In genomic region chr2:16508061-16508851, GRCh38 we compare ENCODE assay signal across 8 cellular contexts.
DNase-seq lines count a peak whose midpoint lies in the region; ATAC-seq and TF ChIP-seq lines count a peak whose summit lies in the region.

No MANE protein-coding gene starts in this region.

- TF ChIP-seq POLR2A in body of pancreas (IDR thresholded peaks at IDR 0.05) = no peak

- intact Hi-C loops in body of pancreas (cut with DNase I) = no loop called here

- H3K27ac ChIP-seq in body of pancreas = no peak overlapping the region

- ATAC-seq in body of pancreas (peak; percentile 91), GM21786 (IDR thresholded peaks at IDR 0.05; ENCODE audit: unreplicated experiment) (no peak)
- peak; percentile 34 for ATAC-seq in stimulated activated naive CD8-positive, alpha-beta T cell treated with anti-CD3 and anti-CD28 coated beads, Interleukin-15, Interleukin-2, amounts not matched to agents 100 U/mL and 50 U/mL, for 24 hours

- no peaks in the 10 kb centered on the region for H3K9me3 ChIP-seq in body of pancreas

- peak; percentile 62 to 79 (median 72) for TF ChIP-seq CTCF in body of pancreas (IDR thresholded peaks at IDR 0.05)

- 2 to 9% methylated on average over 9 to 57 of the region's 57 CpGs for WGBS in body of pancreas, 2 donors

- peaks cover 10% of the 10 kb centered on the region for H3K4me1 ChIP-seq in body of pancreas

- H3K4me3 ChIP-seq in body of pancreas = no peak overlapping the region

- peak; percentile 23 to 63 for DNase-seq in NCI-H524 (lab: John Stamatoyannopoulos, UW)
- DNase-seq in NCI-H524 treated with DMSO at 0.1 percent for 48 hours (lab: John Stamatoyannopoulos, UW) = no peak
- peak; percentile 3 for DNase-seq in NCI-H146 treated with DMSO at 0.1 percent for 48 hours (lab: John Stamatoyannopoulos, UW; ENCODE audit: unreplicated experiment)
- DNase-seq in body of pancreas = peak; percentile 54 to 69 (median 61)
- DNase-seq in iris pigment epithelial cell (ENCODE audit: low read depth) = peak; percentile 9
- DNase-seq in stimulated activated naive CD8-positive, alpha-beta T cell treated with anti-CD3 and anti-CD28 coated beads, Interleukin-15, Interleukin-2, amounts not matched to agents 100 U/mL and 50 U/mL, for 24 hours = peak; percentile 20
- no peak for DNase-seq in GM19238 (ENCODE audit: insufficient read length, low spot score)

- no peaks in the 10 kb centered on the region for H3K36me3 ChIP-seq in body of pancreas (replicated peaks in 1 of 2; ENCODE audit: insufficient read depth in 1 of 2, low read depth in 2 of 2)

- peaks cover 0 to 9% of the 10 kb centered on the region in 2 donors for H3K27me3 ChIP-seq in body of pancreas

Comparison
In these comparisons a context has a peak if more than half of its experiments do, and no peak if none do; other contexts are left out.
1. DNase-seq: peak in NCI-H524 (2 of 2), NCI-H146 treated with DMSO at 0.1 percent for 48 hours (single experiment), body of pancreas (4 of 4), iris pigment epithelial cell (single experiment) and stimulated activated naive CD8-positive, alpha-beta T cell treated with anti-CD3 and anti-CD28 coated beads, Interleukin-15, Interleukin-2, amounts not matched to agents 100 U/mL and 50 U/mL, for 24 hours (single experiment); none in NCI-H524 treated with DMSO at 0.1 percent for 48 hours (single experiment) and GM19238 (single experiment).